ENCODE assay signal across 8 cellular contexts in the genomic region with DNA sequence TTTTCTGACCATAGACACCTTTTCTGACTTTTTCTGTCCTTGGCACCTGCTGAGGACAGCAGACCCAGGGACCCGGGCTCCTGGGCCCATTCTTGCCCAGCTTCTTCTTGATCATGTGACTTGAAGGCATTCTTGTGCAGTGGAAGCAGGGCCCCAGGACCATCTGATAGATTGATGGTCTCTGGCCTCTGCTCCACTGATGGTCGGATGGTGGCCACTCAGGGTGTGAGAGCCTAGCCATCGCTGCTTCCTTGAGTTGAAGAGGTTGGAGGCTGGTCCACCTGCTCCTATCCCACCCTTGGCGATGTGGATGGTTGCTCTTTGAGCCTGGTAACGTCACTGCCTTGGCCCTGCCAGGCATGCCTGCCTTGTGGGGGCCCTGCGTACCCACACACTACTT. TPM values are rescaled to one million over a fixed set of nuclear protein-coding genes. Genes with fewer than 3 reads are reported as not detected.
"Had no signal": no experiment of that assay in that cellular context is flagged by ENCODE, and none has a peak within 500 bp of the region (broad histone marks: within the 10 kb centered on the region; RNA-seq: fewer than 3 reads in every experiment).

No MANE protein-coding gene starts in this region.

- H3K4me3 ChIP-seq: GM23338 had no signal

- DNase-seq: H9, HCEC 1CT, IMR-90 had no signal

- H3K27ac Mint-ChIP-seq: GM23338, H9 had no signal

- H3K4me3 Mint-ChIP-seq: GM23338, H9 had no signal

- H3K4me2 ChIP-seq: GM23338 had no signal

- FAIRE-seq: H1, H54, HTR-8/SVneo had no signal

- H2AFZ ChIP-seq: GM23338 had no signal

- H3K4me1 Mint-ChIP-seq: GM23338, H9 had no signal

- ATAC-seq: GM23338 had no signal

RNA-seq across cellular contexts. Expression of a gene that starts 37.8 kb away (rescaled TPM):
- total RNA-seq: GM23338, H1, H9, HT-29, IMR-90 had no signal
- polyA plus RNA-seq: GM23338, H1, IMR-90 had no signal
